27 cellular contexts compared by ENCODE assay signal in the genomic region with DNA sequence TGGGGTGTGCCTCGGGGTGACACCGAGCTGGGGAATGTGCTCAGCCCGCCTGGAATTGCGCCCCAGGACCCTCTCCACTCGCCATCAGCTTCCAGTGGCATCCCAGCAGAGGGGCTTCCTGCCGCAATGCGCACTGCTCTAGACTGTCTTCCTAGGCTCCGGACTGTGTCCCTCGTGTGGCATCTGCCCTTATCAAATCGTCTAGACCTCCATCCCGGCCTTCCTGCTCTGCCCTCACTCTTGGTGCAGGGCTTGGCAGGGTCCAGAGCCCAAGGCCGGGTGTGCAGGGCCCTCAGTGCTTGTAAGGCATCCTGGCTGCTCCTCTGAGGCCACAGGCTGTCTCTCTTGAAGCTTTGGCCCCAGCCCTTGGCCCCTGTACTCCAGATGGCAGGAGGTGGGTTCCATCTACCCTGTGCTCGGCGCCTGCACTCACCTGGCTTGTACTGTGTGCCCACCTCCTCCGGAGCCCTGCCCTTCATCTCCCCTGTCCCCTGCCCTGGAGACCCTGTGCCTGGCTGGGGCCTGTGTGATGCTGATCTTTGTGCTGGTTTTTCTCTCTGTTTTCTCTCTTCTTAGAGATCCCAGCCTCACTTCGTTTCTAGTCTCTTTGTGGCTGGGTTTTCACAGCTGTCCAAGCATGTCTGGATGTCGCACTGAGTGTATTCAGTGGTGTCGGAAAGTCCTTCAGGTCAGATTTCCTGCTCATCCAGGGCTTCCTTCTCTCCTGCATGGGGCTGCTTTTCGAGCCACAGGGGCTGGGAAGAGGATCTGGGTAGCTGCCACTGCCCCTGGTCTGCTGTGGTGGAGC. TPM values are rescaled to one million over a fixed set of nuclear protein-coding genes. Genes with fewer than 3 reads are reported as not detected.
"Had no signal": no experiment of that assay in that cellular context is flagged by ENCODE, and none has a peak within 500 bp of the region (broad histone marks: within the 10 kb centered on the region; RNA-seq: fewer than 3 reads in every experiment).

No MANE protein-coding gene starts in this region.

- H3K27ac Mint-ChIP-seq: activated CD8-positive, alpha-beta T cell treated with anti-CD3 and anti-CD28 coated beads, Interleukin-2, amount 10 ng/mL, durations not matched to agents 7 days and 5 days; activated naive CD8-positive, alpha-beta T cell treated with anti-CD3 and anti-CD28 coated beads, Interleukin-2, amount 10 ng/mL, durations not matched to agents 7 days and 5 days had no signal

- H3K4me3 Mint-ChIP-seq: activated CD8-positive, alpha-beta T cell treated with anti-CD3 and anti-CD28 coated beads, Interleukin-2, amount 10 ng/mL, durations not matched to agents 7 days and 5 days; activated naive CD8-positive, alpha-beta T cell treated with anti-CD3 and anti-CD28 coated beads, Interleukin-2, amount 10 ng/mL, durations not matched to agents 7 days and 5 days had no signal

- H3K36me3 ChIP-seq: adrenal gland had no signal

- H3K27ac ChIP-seq: adrenal gland, KMS-11, VCaP had no signal

- H3K4me2 ChIP-seq: KMS-11, SK-N-SH had no signal

- H3K9me3 ChIP-seq: adrenal gland, SK-N-SH had no signal

- H3K9me3 Mint-ChIP-seq: activated naive CD8-positive, alpha-beta T cell treated with anti-CD3 and anti-CD28 coated beads, Interleukin-2, amount 10 ng/mL, durations not matched to agents 7 days and 5 days had no signal

- ATAC-seq: activated CD8-positive, alpha-beta T cell treated with anti-CD3 and anti-CD28 coated beads, Interleukin-2, amount 10 ng/mL, durations not matched to agents 7 days and 5 days; Right ventricle myocardium inferior had no signal

- DNase-seq: activated CD4-positive, alpha-beta T cell treated with anti-CD3 and anti-CD28 coated beads for 4 hours; activated CD4-positive, alpha-beta T cell treated with anti-CD3 and anti-CD28 coated beads, Interleukin-2, amount 50 U/mL, for 4 hours; activated CD8-positive, alpha-beta memory T cell treated with anti-CD3 and anti-CD28 coated beads, Interleukin-2, amount 50 U/mL, for 48 hours; activated CD8-positive, alpha-beta T cell treated with anti-CD3 and anti-CD28 coated beads, Interleukin-2, amount 10 ng/mL, durations not matched to agents 7 days and 5 days; activated naive CD4-positive, alpha-beta T cell treated with anti-CD3 and anti-CD28 coated beads, Interleukin-2, amount 50 U/mL, for 16 hours; activated naive CD8-positive, alpha-beta T cell treated with anti-CD3 and anti-CD28 coated beads, Interleukin-2, amount 10 ng/mL, durations not matched to agents 7 days and 5 days; activated T-cell treated with anti-CD3 and anti-CD28 coated beads, Interleukin-2, amount 50 U/mL, for 1 hour; adrenal gland; anterior cingulate cortex; central memory CD4-positive, alpha-beta T cell; NCI-H1092; NCI-H1417; NCI-H1930; NCI-H2171; NCI-H226; NCI-H510A; NCI-H526 treated with DMSO at 0.1 percent for 48 hours; NCI-H82; SK-N-SH; T-helper 1 cell had no signal

- H3K27me3 Mint-ChIP-seq: activated naive CD8-positive, alpha-beta T cell treated with anti-CD3 and anti-CD28 coated beads, Interleukin-2, amount 10 ng/mL, durations not matched to agents 7 days and 5 days had no signal

- H3K4me3 ChIP-seq: adrenal gland had no signal

- H3K9ac ChIP-seq: KMS-11, SK-N-SH had no signal

- H3K27me3 ChIP-seq: adrenal gland had no signal

- H3K4me1 ChIP-seq: adrenal gland had no signal

- H3K36me3 Mint-ChIP-seq: activated naive CD8-positive, alpha-beta T cell treated with anti-CD3 and anti-CD28 coated beads, Interleukin-2, amount 10 ng/mL, durations not matched to agents 7 days and 5 days had no signal

- H3K4me1 Mint-ChIP-seq: activated naive CD8-positive, alpha-beta T cell treated with anti-CD3 and anti-CD28 coated beads, Interleukin-2, amount 10 ng/mL, durations not matched to agents 7 days and 5 days had no signal

RNA-seq across cellular contexts. Expression of gene TREX2, which starts 3.7 kb away (rescaled TPM):
- total RNA-seq: Right ventricle myocardium inferior, RPMI7951 had no signal

RNA-seq across cellular contexts. Expression of gene ZFP92, which starts 38.2 kb away (rescaled TPM):
- total RNA-seq: MCF 10A, RPMI7951 had no signal

RNA-seq across cellular contexts. Expression of gene BGN, which starts 45.3 kb away (rescaled TPM):
- total RNA-seq: activated CD8-positive, alpha-beta T cell treated with anti-CD3 and anti-CD28 coated beads, Interleukin-2, amount 10 ng/mL, durations not matched to agents 7 days and 5 days; activated naive CD8-positive, alpha-beta T cell treated with anti-CD3 and anti-CD28 coated beads, Interleukin-2, amount 10 ng/mL, durations not matched to agents 7 days and 5 days; OCI-LY7; T-helper 2 cell treated with Interferon-gamma antibody and Interleukin-4, amounts not matched to agents 100 ng/mL and 5 ng/mL, for 36 hours had no signal

RNA-seq across cellular contexts. Expression of gene PNMA6E, which starts 48.4 kb away (rescaled TPM):
- total RNA-seq: activated CD8-positive, alpha-beta T cell treated with anti-CD3 and anti-CD28 coated beads, Interleukin-2, amount 10 ng/mL, durations not matched to agents 7 days and 5 days; activated naive CD8-positive, alpha-beta T cell treated with anti-CD3 and anti-CD28 coated beads, Interleukin-2, amount 10 ng/mL, durations not matched to agents 7 days and 5 days; MCF 10A; OCI-LY7; Right ventricle myocardium inferior; RPMI7951; T-helper 2 cell treated with Interferon-gamma antibody and Interleukin-4, amounts not matched to agents 100 ng/mL and 5 ng/mL, for 36 hours had no signal
- polyA plus RNA-seq: SK-N-SH had no signal
